ENCODE assay signal across 1 cellular context in the genomic region with DNA sequence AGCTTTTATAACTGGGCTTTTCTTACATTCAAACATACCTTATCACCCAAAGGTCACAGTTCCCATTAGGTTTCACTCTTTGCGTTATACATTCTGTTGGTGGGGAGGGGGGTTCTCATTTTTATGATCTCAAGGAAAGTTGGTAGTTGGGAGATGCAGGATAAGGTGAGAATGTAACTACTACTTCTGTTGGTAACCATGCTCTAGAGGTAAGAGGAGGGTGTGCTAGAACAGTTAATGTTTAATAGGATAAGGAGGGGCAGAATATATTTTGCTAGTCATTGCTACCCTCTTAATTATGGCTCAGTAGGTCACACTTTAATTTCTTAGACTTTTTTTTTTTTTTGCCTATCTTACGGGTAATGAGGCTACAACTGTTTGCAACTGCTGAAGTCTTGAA.
TF ChIP-seq lines count a peak whose summit lies in the region.

No MANE protein-coding gene starts in this region.

TF ChIP-seq in H1, 55 proteins besides CTCF, POLR2A, EP300 and RAD21:
- TF ChIP-seq SUZ12 (IDR thresholded peaks at IDR 0.05; ENCODE audit: low read length) (no peak), YY1 (IDR thresholded peaks at IDR 0.05; ENCODE audit: low read depth, low read length) (no peak), HDAC2 (IDR thresholded peaks at IDR 0.05; ENCODE audit: borderline replicate concordance in 1 of 2, low read depth in 2 of 2, low read length in 2 of 2) (no peak), KDM1A (IDR thresholded peaks at IDR 0.05; ENCODE audit: borderline replicate concordance, low read length) (no peak), SAP30 (IDR thresholded peaks at IDR 0.05; ENCODE audit: insufficient read depth, insufficient replicate concordance, low read length) (no peak), TEAD4 (IDR thresholded peaks at IDR 0.05; ENCODE audit: low read depth, low read length) (no peak), NANOG (IDR thresholded peaks at IDR 0.05; ENCODE audit: insufficient read depth, low read depth, low read length, poor library complexity, severe bottlenecking) (no peak), POU5F1 (IDR thresholded peaks at IDR 0.05; ENCODE audit: low read depth, low read length) (no peak)
- TF ChIP-seq, protein P1, sequence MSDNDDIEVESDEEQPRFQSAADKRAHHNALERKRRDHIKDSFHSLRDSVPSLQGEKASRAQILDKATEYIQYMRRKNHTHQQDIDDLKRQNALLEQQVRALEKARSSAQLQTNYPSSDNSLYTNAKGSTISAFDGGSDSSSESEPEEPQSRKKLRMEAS (IDR thresholded peaks at IDR 0.05) = no peak
- TF ChIP-seq, protein P2, sequence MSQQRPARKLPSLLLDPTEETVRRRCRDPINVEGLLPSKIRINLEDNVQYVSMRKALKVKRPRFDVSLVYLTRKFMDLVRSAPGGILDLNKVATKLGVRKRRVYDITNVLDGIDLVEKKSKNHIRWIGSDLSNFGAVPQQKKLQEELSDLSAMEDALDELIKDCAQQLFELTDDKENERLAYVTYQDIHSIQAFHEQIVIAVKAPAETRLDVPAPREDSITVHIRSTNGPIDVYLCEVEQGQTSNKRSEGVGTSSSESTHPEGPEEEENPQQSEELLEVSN (IDR thresholded peaks at IDR 0.05) = no peak
TF ChIP-seq in H1: peak in this region for 0.
